2 cellular contexts compared by ENCODE assay signal in the genomic region with DNA sequence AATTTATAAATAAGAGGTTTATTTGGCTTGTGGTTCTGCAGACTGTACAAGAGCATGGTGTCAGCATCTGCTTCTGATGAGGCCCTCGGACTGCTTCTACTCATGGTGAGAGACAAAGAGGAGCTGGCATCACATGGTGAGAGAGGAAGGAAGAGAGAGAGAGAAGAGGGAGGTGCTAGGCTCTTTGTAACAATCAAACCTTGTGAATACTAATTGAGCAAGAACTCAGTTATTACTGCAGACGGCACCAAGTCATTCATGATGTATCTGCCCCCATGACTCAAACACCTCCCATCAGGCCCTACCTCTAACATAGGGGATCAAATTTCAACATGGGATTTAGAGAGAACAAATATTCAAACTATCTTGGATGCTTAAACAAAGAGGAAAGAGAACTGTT.
TF ChIP-seq lines count a peak whose summit lies in the region.

No MANE protein-coding gene starts in this region.

TF ChIP-seq in IMR-90, 13 proteins besides CTCF, POLR2A, EP300 and RAD21:
- no peak for TF ChIP-seq BHLHE40 (IDR thresholded peaks at IDR 0.05; ENCODE audit: low read depth, low read length)
- no peak for TF ChIP-seq CHD1 (IDR thresholded peaks at IDR 0.05; ENCODE audit: low read depth, low read length)

TF ChIP-seq in GM12891, 5 proteins besides CTCF, POLR2A, EP300 and RAD21:
- TF ChIP-seq SPI1 (IDR thresholded peaks at IDR 0.05; ENCODE audit: low read depth, low read length) = no peak
- no peak for TF ChIP-seq POU2F2 (IDR thresholded peaks at IDR 0.05; ENCODE audit: low read depth, low read length)
